ENCODE assay signal across 8 cellular contexts in genomic region chr15:84634228-84634837, GRCh38. TPM values are rescaled to one million over a fixed set of nuclear protein-coding genes. Genes with fewer than 3 reads are reported as not detected.
DNase-seq lines count a peak whose midpoint lies in the region; ATAC-seq and TF ChIP-seq lines count a peak whose summit lies in the region.

No MANE protein-coding gene starts in this region.

- peak overlapping the region; percentile 51 for H3K27ac ChIP-seq in CD8-positive, alpha-beta T cell (ENCODE audit: low read depth, low read length)
- H3K27ac ChIP-seq in PC-3 (ENCODE audit: low read length), result peak overlapping the region; percentile 20; the same call in 1 of the 2 replicates
- H3K27ac ChIP-seq in neuronal stem cell (replicated peaks; ENCODE audit: low read length), result no peak overlapping the region

- H4K20me1 ChIP-seq in PC-3 (ENCODE audit: low read length), result no peaks in the 10 kb centered on the region

- H2BK15ac ChIP-seq in neuronal stem cell (ENCODE audit: low read length), result no peak overlapping the region

- H3K4me3 Mint-ChIP-seq in CD8-positive, alpha-beta T cell, result peak overlapping the region; percentile 93

- no CpG with 5 or more reads among the region's 23 CpGs for WGBS in neuronal stem cell (ENCODE audit: extremely low coverage in 2 of 2, insufficient read length in 2 of 2, insufficient replicate concordance in 1 of 2), 2 donors

- no peaks in the 10 kb centered on the region for H3K79me1 ChIP-seq in neuronal stem cell (ENCODE audit: low read depth, low read length)

- H2AFZ ChIP-seq in PC-3 (ENCODE audit: low read length) (peak overlapping the region; percentile 89), neuronal stem cell (ENCODE audit: low read length) (peak overlapping the region; percentile 92)

- H3K9ac ChIP-seq in PC-3 (ENCODE audit: low read length) (peak overlapping the region; percentile 64), neuronal stem cell (ENCODE audit: low read depth, low read length, poor library complexity) (no peak overlapping the region)

- H3K4ac ChIP-seq in neuronal stem cell (ENCODE audit: low read length), result no peak overlapping the region

- no TSS peak for BruUV-seq in PC-3 (replicated peaks; lab: Mats Ljungman, UMichigan)

- TF ChIP-seq CTCF in CD8-positive, alpha-beta T cell (IDR thresholded peaks at IDR 0.05), result no peak
- no peak for TF ChIP-seq CTCF in PC-3 (conservative IDR thresholded peaks at IDR 0.05; ENCODE audit: low read depth, low read length)
- TF ChIP-seq CTCF in epithelial cell of esophagus (IDR thresholded peaks at IDR 0.05; ENCODE audit: insufficient read depth, low read depth, low read length, missing control alignments), result no peak

- no peak for ATAC-seq in CD8-positive, alpha-beta T cell
- ATAC-seq in PC-3 (no peak), GM21529 (IDR thresholded peaks at IDR 0.05; ENCODE audit: unreplicated experiment) (no peak)

- no peak overlapping the region for H3K23ac ChIP-seq in neuronal stem cell (ENCODE audit: low read depth, low read length, poor library complexity)

- peak overlapping the region; percentile 99 for H3K4me2 ChIP-seq in PC-3 (ENCODE audit: low read length)
- H3K4me2 ChIP-seq in neuronal stem cell (ENCODE audit: insufficient read depth, low read length, poor library complexity, severe bottlenecking), result peak overlapping the region; percentile 91

- H3K79me2 ChIP-seq in PC-3 (ENCODE audit: low read length), result peaks cover 44% of the 10 kb centered on the region

- POLR2A ChIA-PET in CD8-positive, alpha-beta T cell (lab: Charles Lee), result interaction anchor here (0.9 to 2.7 kb wide), 12 partner anchors 9 to 294 kb away, joined by 3 to 20 read pairs (median 5); partner anchors contain the start of genes SEC11A, WDR73 and ZSCAN2
- POLR2A ChIA-PET in PC-3 (lab: Charles Lee; ENCODE audit: unreplicated experiment), result no interaction called here

- H2BK120ac ChIP-seq in neuronal stem cell (ENCODE audit: low read depth, low read length), result no peak overlapping the region

- peaks cover 34% of the 10 kb centered on the region for H3K36me3 Mint-ChIP-seq in CD8-positive, alpha-beta T cell

- H3K27ac Mint-ChIP-seq in CD8-positive, alpha-beta T cell, result peak overlapping the region; percentile 91

- H3F3A ChIP-seq in PC-3 (ENCODE audit: low read length, unreplicated experiment), result no peaks in the 10 kb centered on the region

- H4K8ac ChIP-seq in neuronal stem cell (ENCODE audit: low read depth, low read length), result no peak overlapping the region

- no peaks in the 10 kb centered on the region for H3K9me2 ChIP-seq in PC-3 (replicated peaks; ENCODE audit: low read length)

- no peak overlapping the region for H2BK12ac ChIP-seq in neuronal stem cell (ENCODE audit: low read length)

- DNase-seq in CD8-positive, alpha-beta T cell, result no peak
- DNase-seq in PC-3, result no peak
- no peak for DNase-seq in epithelial cell of esophagus (ENCODE audit: low read depth)
- no peak for DNase-seq in neuronal stem cell (ENCODE audit: low spot score)
- DNase-seq in RPMI8226, result no peak
- DNase-seq in MV-4-11 (lab: John Stamatoyannopoulos, UW), result no peak
- no peak for DNase-seq in SKM-1 treated with dmso at 0.1 percent for 144 hours (lab: John Stamatoyannopoulos, UW; ENCODE audit: unreplicated experiment)

- peaks cover 9% of the 10 kb centered on the region for H3K36me3 ChIP-seq in CD8-positive, alpha-beta T cell (ENCODE audit: insufficient read depth, low read length)
- H3K36me3 ChIP-seq in PC-3 (ENCODE audit: low read depth, low read length), result 0 out of 2 replicates have a peak, but pooled peaks cover 3% of the 10 kb centered on the region
- H3K36me3 ChIP-seq in neuronal stem cell (replicated peaks in 1 of 2; ENCODE audit: control insufficient read depth in 2 of 2, insufficient read depth in 2 of 2, low read length in 2 of 2), result peaks cover 0 to 35% of the 10 kb centered on the region in 2 donors

- no peak overlapping the region for H2AK5ac ChIP-seq in neuronal stem cell (ENCODE audit: low read depth, low read length)

- H4K91ac ChIP-seq in neuronal stem cell (ENCODE audit: low read depth, low read length, poor library complexity), result no peak overlapping the region

- H3K27me3 Mint-ChIP-seq in CD8-positive, alpha-beta T cell (ENCODE audit: low read depth), result no peaks in the 10 kb centered on the region

- CTCF ChIA-PET in CD8-positive, alpha-beta T cell (lab: Charles Lee), result interaction anchor here (0.7 to 3.7 kb wide), 6 partner anchors 16 to 410 kb away, joined by 3 to 19 read pairs (median 6); no protein-coding TSS in a partner anchor
- CTCF ChIA-PET in PC-3 (lab: Charles Lee), result interaction anchor here (0.7 kb wide), 1 partner anchor 21 kb away, joined by 3 read pairs; no protein-coding TSS in a partner anchor

- H3K4me3 ChIP-seq in CD8-positive, alpha-beta T cell (ENCODE audit: low read depth, low read length), result peak overlapping the region; percentile 77
- H3K4me3 ChIP-seq in PC-3 (ENCODE audit: low read length) (peak overlapping the region; percentile 93), epithelial cell of esophagus (ENCODE audit: low read length) (peak overlapping the region; percentile 55), neuronal stem cell (ENCODE audit: low read length in 2 of 2) (peak overlapping the region; percentile 55 to 83)

- H3K9me3 ChIP-seq in CD8-positive, alpha-beta T cell (ENCODE audit: low read length), result no peaks in the 10 kb centered on the region
- H3K9me3 ChIP-seq in PC-3 (ENCODE audit: low read length) (no peaks in the 10 kb centered on the region), neuronal stem cell (replicated peaks in 1 of 2; ENCODE audit: control insufficient read depth in 2 of 2, insufficient read depth in 1 of 2, low read depth in 1 of 2, low read length in 2 of 2) (no peaks in the 10 kb centered on the region)

- H3K14ac ChIP-seq in neuronal stem cell (ENCODE audit: low read length), result no peak overlapping the region

- H3K18ac ChIP-seq in neuronal stem cell (ENCODE audit: low read length), result no peak overlapping the region

- H3K27me3 ChIP-seq in CD8-positive, alpha-beta T cell (ENCODE audit: insufficient read depth, low read length), result no peaks in the 10 kb centered on the region
- no peaks in the 10 kb centered on the region for H3K27me3 ChIP-seq in PC-3 (ENCODE audit: low read length)
- peaks cover 0 to 26% (median 4%) of the 10 kb centered on the region in 3 experiments for H3K27me3 ChIP-seq in neuronal stem cell (ENCODE audit: control insufficient read depth in 3 of 3, insufficient read depth in 3 of 3, low read depth in 1 of 3, low read length in 3 of 3)

- H2BK5ac ChIP-seq in neuronal stem cell (ENCODE audit: low read length), result no peak overlapping the region

- peaks cover 33% of the 10 kb centered on the region for H3K4me1 ChIP-seq in CD8-positive, alpha-beta T cell (ENCODE audit: insufficient read depth, low read length)
- H3K4me1 ChIP-seq in PC-3 (ENCODE audit: insufficient read depth, low read length) (peaks cover 27% of the 10 kb centered on the region), neuronal stem cell (ENCODE audit: control insufficient read depth in 2 of 2, insufficient read depth in 1 of 2, low read depth in 1 of 2, low read length in 2 of 2) (peaks cover 4 to 17% of the 10 kb centered on the region in 2 donors)

- no peaks in the 10 kb centered on the region for H3K9me3 Mint-ChIP-seq in CD8-positive, alpha-beta T cell

- intact Hi-C loops in CD8-positive, alpha-beta T cell (cut with DNase I, micrococcal nuclease), result no loop called here
- intact Hi-C loops in PC-3 (cut with micrococcal nuclease), result no loop called here

- peaks cover 50% of the 10 kb centered on the region for H3K4me1 Mint-ChIP-seq in CD8-positive, alpha-beta T cell (ENCODE audit: low read depth)

RNA-seq across cellular contexts. Expression of gene WDR73, which starts 19.8 kb away (rescaled TPM):
- total RNA-seq in CD8-positive, alpha-beta T cell, result 10 to 100 TPM; 21.1 to 22.3 TPM
- 20.8 and 29.5 TPM in 2 replicates for total RNA-seq in PC-3 (2014; rRNA removed)
- 17.7 TPM for polyA plus RNA-seq in neuronal stem cell (2013, experiment 1 of 2)
- polyA plus RNA-seq in neuronal stem cell (2013, experiment 2 of 2), result 19.6 TPM

RNA-seq across cellular contexts. Expression of gene NMB, which starts 23.7 kb away (rescaled TPM):
- 1 to 10 TPM; 1.8 to 2.0 TPM for total RNA-seq in CD8-positive, alpha-beta T cell
- 20.4 and 25.9 TPM in 2 replicates for total RNA-seq in PC-3 (2014; rRNA removed)
- polyA plus RNA-seq in neuronal stem cell (2013, experiment 1 of 2), result 7.4 TPM
- polyA plus RNA-seq in neuronal stem cell (2013, experiment 2 of 2), result 6.4 TPM

RNA-seq across cellular contexts. Expression of gene ZSCAN2, which starts 33.5 kb away (rescaled TPM):
- 1 to 10 TPM; 2.7 to 4.4 TPM for total RNA-seq in CD8-positive, alpha-beta T cell
- 15.0 and 18.3 TPM in 2 replicates for total RNA-seq in PC-3 (2014; rRNA removed)
- 7.7 TPM for polyA plus RNA-seq in neuronal stem cell (2013, experiment 1 of 2)
- polyA plus RNA-seq in neuronal stem cell (2013, experiment 2 of 2), result 8.2 TPM
